In the genomic region with DNA sequence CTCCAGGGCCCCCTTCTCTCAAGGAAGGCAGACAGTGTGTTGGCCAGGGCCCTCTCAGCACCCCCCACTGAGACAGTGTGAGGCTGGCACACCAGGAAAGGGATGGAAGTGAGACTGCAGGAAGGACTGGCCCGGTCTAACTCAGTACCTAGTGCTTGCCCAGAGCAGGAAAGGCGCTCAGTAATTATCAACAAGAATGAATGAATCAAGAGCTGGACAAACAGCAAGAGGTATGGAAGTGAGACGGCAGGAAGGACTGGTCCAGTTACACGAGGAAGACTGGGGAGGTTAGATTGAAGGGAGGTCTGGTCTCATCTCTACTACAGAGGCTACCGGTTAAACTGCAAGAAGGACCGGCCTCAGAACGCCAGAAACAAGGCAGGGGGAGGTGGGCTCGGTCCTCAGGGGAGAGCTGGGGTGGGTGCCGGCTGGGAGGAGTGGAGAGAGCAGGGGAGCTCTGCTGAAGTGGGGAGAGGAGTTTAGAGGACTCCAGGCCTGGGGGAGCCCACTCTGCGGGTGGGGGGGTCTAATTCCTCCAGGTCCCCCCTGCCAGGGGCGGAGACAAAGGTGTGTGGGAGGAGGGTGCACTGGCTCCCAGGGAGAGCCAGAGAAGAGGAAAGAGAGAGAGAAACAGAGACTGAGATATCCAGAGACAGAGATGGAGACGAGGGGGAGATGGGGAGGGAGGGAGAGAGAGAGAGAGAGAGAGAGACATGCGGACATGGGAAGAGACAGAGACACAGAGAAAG, we compare ENCODE assay signal across 15 cellular contexts. TPM values are rescaled to one million over a fixed set of nuclear protein-coding genes. Genes with fewer than 3 reads are reported as not detected.
A peak's percentile ranks its signal among the peaks of the same experiment; 100 is the strongest.
DNase-seq lines count a peak whose midpoint lies in the region; ATAC-seq, FAIRE-seq and TF ChIP-seq lines count a peak whose summit lies in the region.
"Had no signal": no experiment of that assay in that cellular context is flagged by ENCODE, and none has a peak within 500 bp of the region (broad histone marks: within the 10 kb centered on the region; RNA-seq: fewer than 3 reads in every experiment).

No MANE protein-coding gene starts in this region.

- TF ChIP-seq CTCF in astrocyte (IDR thresholded peaks at IDR 0.05; ENCODE audit: insufficient read depth, low read depth, low read length) = no peak

- H3K36me3 Mint-ChIP-seq in activated naive CD4-positive, alpha-beta T cell treated with anti-CD3 and anti-CD28 coated beads, Interleukin-2, amount 50 U/mL, for 24 hours = no peaks in the 10 kb centered on the region
- peaks cover 3% of the 10 kb centered on the region for H3K36me3 Mint-ChIP-seq in astrocyte (ENCODE audit: low read depth, unreplicated experiment)
- peaks cover 5% of the 10 kb centered on the region for H3K36me3 Mint-ChIP-seq in memory B cell

- H3K4me3 Mint-ChIP-seq in activated naive CD4-positive, alpha-beta T cell treated with anti-CD3 and anti-CD28 coated beads, Interleukin-2, amount 50 U/mL, for 24 hours = peak overlapping the region; percentile 57
- H3K4me3 Mint-ChIP-seq in astrocyte (ENCODE audit: unreplicated experiment) = peak overlapping the region; percentile 80
- peak overlapping the region; percentile 19 for H3K4me3 Mint-ChIP-seq in memory B cell

- peaks cover 32% of the 10 kb centered on the region for H3K27me3 Mint-ChIP-seq in activated naive CD4-positive, alpha-beta T cell treated with anti-CD3 and anti-CD28 coated beads, Interleukin-2, amount 50 U/mL, for 24 hours
- peaks cover 33% of the 10 kb centered on the region for H3K27me3 Mint-ChIP-seq in astrocyte (ENCODE audit: low read depth, unreplicated experiment)
- peaks cover 33% of the 10 kb centered on the region for H3K27me3 Mint-ChIP-seq in memory B cell

- H3K4me3 ChIP-seq in astrocyte (ENCODE audit: insufficient read depth, low read depth, low read length) = no peak overlapping the region
- H3K4me3 ChIP-seq: thyroid gland had no signal

- H3K27ac ChIP-seq in astrocyte (ENCODE audit: low read depth, low read length) (no peak overlapping the region), temporal lobe (ENCODE audit: low read depth, low read length) (peak overlapping the region; percentile 61)
- H3K27ac ChIP-seq: RWPE1, thyroid gland had no signal

- H3K4me1 ChIP-seq in astrocyte (ENCODE audit: insufficient read depth, low read length) = no peaks in the 10 kb centered on the region

- peaks cover 37% of the 10 kb centered on the region for H3K27me3 ChIP-seq in astrocyte (ENCODE audit: insufficient read depth, low read length)

- H3K4me1 Mint-ChIP-seq in activated naive CD4-positive, alpha-beta T cell treated with anti-CD3 and anti-CD28 coated beads, Interleukin-2, amount 50 U/mL, for 24 hours = peaks cover 25% of the 10 kb centered on the region
- peaks cover 9% of the 10 kb centered on the region for H3K4me1 Mint-ChIP-seq in astrocyte (ENCODE audit: low read depth, unreplicated experiment)
- peaks cover 13% of the 10 kb centered on the region for H3K4me1 Mint-ChIP-seq in memory B cell

- no peak overlapping the region for H2AFZ ChIP-seq in astrocyte (ENCODE audit: low read depth, low read length)

- no peaks in the 10 kb centered on the region for H3K36me3 ChIP-seq in astrocyte (ENCODE audit: insufficient read depth, low read length)
- H3K36me3 ChIP-seq: thyroid gland had no signal

- no peak for DNase-seq in activated naive CD4-positive, alpha-beta T cell treated with anti-CD3 and anti-CD28 coated beads, Interleukin-2, amount 50 U/mL, for 16 hours
- DNase-seq in astrocyte (ENCODE audit: low read depth) (no peak), memory B cell (ENCODE audit: low spot score in 2 of 2) (no peak), NCI-H146 treated with DMSO at 0.1 percent for 48 hours (lab: John Stamatoyannopoulos, UW; ENCODE audit: unreplicated experiment) (no peak), NCI-H128 (lab: John Stamatoyannopoulos, UW; ENCODE audit: unreplicated experiment) (no peak)
- DNase-seq: activated CD4-positive, alpha-beta T cell treated with anti-CD3 and anti-CD28 coated beads for 4 hours; COR-L47; NCI-H2029; thyroid gland had no signal

- no peak overlapping the region for H3K9ac ChIP-seq in astrocyte (ENCODE audit: low read length)

- H3K9me3 ChIP-seq in astrocyte (ENCODE audit: insufficient read depth, low read depth, low read length) = no peaks in the 10 kb centered on the region
- H3K9me3 ChIP-seq: thyroid gland had no signal

- H3K27ac Mint-ChIP-seq in activated naive CD4-positive, alpha-beta T cell treated with anti-CD3 and anti-CD28 coated beads, Interleukin-2, amount 50 U/mL, for 24 hours = no peak overlapping the region
- no peak overlapping the region for H3K27ac Mint-ChIP-seq in astrocyte (ENCODE audit: unreplicated experiment)
- no peak overlapping the region for H3K27ac Mint-ChIP-seq in memory B cell

- H3K79me2 ChIP-seq in astrocyte (ENCODE audit: insufficient read depth, low read length) = no peaks in the 10 kb centered on the region

- no peaks in the 10 kb centered on the region for H3K9me3 Mint-ChIP-seq in activated naive CD4-positive, alpha-beta T cell treated with anti-CD3 and anti-CD28 coated beads, Interleukin-2, amount 50 U/mL, for 24 hours
- H3K9me3 Mint-ChIP-seq in astrocyte (ENCODE audit: unreplicated experiment) (peaks cover 2% of the 10 kb centered on the region), memory B cell (no peaks in the 10 kb centered on the region)

- ATAC-seq in memory B cell (ENCODE audit: low read depth) = no peak
- no peak for ATAC-seq in GM18868 (IDR thresholded peaks at IDR 0.05; ENCODE audit: unreplicated experiment)

- H3K4me2 ChIP-seq in astrocyte (ENCODE audit: low read length) = no peak overlapping the region

- peaks cover 4% of the 10 kb centered on the region for H4K20me1 ChIP-seq in astrocyte (ENCODE audit: insufficient read depth, low read length)

- FAIRE-seq in astrocyte (lab: Jason Lieb, UNC) = no peak

RNA-seq across cellular contexts. Expression of gene SLC8A2, which starts 1.1 kb away (rescaled TPM):
- total RNA-seq in astrocyte (3.3 and 9.6 TPM in 2 replicates), temporal lobe (37.4 TPM)
- total RNA-seq: epithelial cell of proximal tubule; T-helper 1 cell treated with Interleukin-12 subunit alpha and Interleukin-12 subunit beta and Interleukin-4 antibody, amounts not matched to agents 30 ng/mL and 1 ng/mL, for 36 hours had no signal

RNA-seq across cellular contexts. Expression of gene KPTN, which starts 13.4 kb away (rescaled TPM):
- total RNA-seq in astrocyte = 13.2 and 15.9 TPM in 2 replicates
- 5.7 TPM for total RNA-seq in temporal lobe

RNA-seq across cellular contexts. Expression of gene NAPA, which starts 44.2 kb away (rescaled TPM):
- total RNA-seq in astrocyte = 122 and 132 TPM in 2 replicates
- total RNA-seq in temporal lobe = 34.4 TPM

RNA-seq across cellular contexts. Expression of gene MEIS3, which starts 51.3 kb away (rescaled TPM):
- total RNA-seq in astrocyte (71.1 and 93.7 TPM in 2 replicates), temporal lobe (63.4 TPM)
- total RNA-seq: T-helper 1 cell treated with Interleukin-12 subunit alpha and Interleukin-12 subunit beta and Interleukin-4 antibody, amounts not matched to agents 30 ng/mL and 1 ng/mL, for 36 hours had no signal

Comparison
In these comparisons a context has a peak if more than half of its experiments do, and no peak if none do; other contexts are left out.
1. H3K4me3 Mint-ChIP-seq: peak in every context shown above with its lines; median percentile 80 in astrocyte; 57 in activated naive CD4-positive, alpha-beta T cell treated with anti-CD3 and anti-CD28 coated beads, Interleukin-2, amount 50 U/mL, for 24 hours; 19 in memory B cell.